ENCODE assay signal across 8 cellular contexts in genomic region chr21:45880097-45881068, GRCh38.
DNase-seq lines count a peak whose midpoint lies in the region; ATAC-seq and TF ChIP-seq lines count a peak whose summit lies in the region.

No MANE protein-coding gene starts in this region.

- H3K4me1 Mint-ChIP-seq in activated naive CD4-positive, alpha-beta T cell treated with anti-CD3 and anti-CD28 coated beads for 36 hours (ENCODE audit: low read depth): peaks cover 35% of the 10 kb centered on the region
- no peaks in the 10 kb centered on the region for H3K4me1 Mint-ChIP-seq in progenitor cell of endocrine pancreas (ENCODE audit: low read depth)

- H3K79me2 ChIP-seq in Karpas-422 (ENCODE audit: low read length): no peaks in the 10 kb centered on the region

- intact Hi-C loops in activated naive CD4-positive, alpha-beta T cell treated with anti-CD3 and anti-CD28 coated beads for 36 hours (cut with micrococcal nuclease): loop anchor here (1.0 to 10.0 kb wide), 5 partner anchors 43 to 402 kb away; no protein-coding TSS in a partner anchor
- intact Hi-C loops in head of caudate nucleus (cut with DNase I): no loop called here

- no peak overlapping the region for H2AFZ ChIP-seq in Karpas-422 (ENCODE audit: low read length)

- H3K4me1 ChIP-seq in Karpas-422 (ENCODE audit: low read length): no peaks in the 10 kb centered on the region

- no peaks in the 10 kb centered on the region for H3K9me3 ChIP-seq in Karpas-422 (ENCODE audit: low read length)

- no peaks in the 10 kb centered on the region for H3K9me2 ChIP-seq in Karpas-422 (replicated peaks; ENCODE audit: insufficient read depth, low read length)

- no peaks in the 10 kb centered on the region for H3K9me3 Mint-ChIP-seq in activated naive CD4-positive, alpha-beta T cell treated with anti-CD3 and anti-CD28 coated beads for 36 hours
- no peaks in the 10 kb centered on the region for H3K9me3 Mint-ChIP-seq in progenitor cell of endocrine pancreas (ENCODE audit: low read depth)

- no peaks in the 10 kb centered on the region for H3K27me3 Mint-ChIP-seq in activated naive CD4-positive, alpha-beta T cell treated with anti-CD3 and anti-CD28 coated beads for 36 hours (ENCODE audit: low read depth)
- peaks cover 21% of the 10 kb centered on the region for H3K27me3 Mint-ChIP-seq in progenitor cell of endocrine pancreas

- H3K27ac ChIP-seq in Karpas-422 (ENCODE audit: low read length): no peak overlapping the region

- CTCF ChIA-PET in activated naive CD4-positive, alpha-beta T cell treated with anti-CD3 and anti-CD28 coated beads for 36 hours (lab: Charles Lee): interaction anchor here (0.5 to 1.5 kb wide), 12 partner anchors 9 to 719 kb away, joined by 3 to 8 read pairs (median 4); no protein-coding TSS in a partner anchor

- H3K27me3 ChIP-seq in Karpas-422 (ENCODE audit: low read length): no peaks in the 10 kb centered on the region

- H4K20me1 ChIP-seq in Karpas-422 (ENCODE audit: insufficient read depth, low read depth, low read length): no peaks in the 10 kb centered on the region

- no peak overlapping the region for H3K4me2 ChIP-seq in Karpas-422 (ENCODE audit: low read depth, low read length, poor library complexity, severe bottlenecking)

- peak overlapping the region; percentile 50 for H3K27ac Mint-ChIP-seq in activated naive CD4-positive, alpha-beta T cell treated with anti-CD3 and anti-CD28 coated beads for 36 hours
- no peak overlapping the region for H3K27ac Mint-ChIP-seq in progenitor cell of endocrine pancreas

- no peak for ATAC-seq in GM19035 (IDR thresholded peaks at IDR 0.05; ENCODE audit: unreplicated experiment)

- TF ChIP-seq CTCF in progenitor cell of endocrine pancreas (IDR thresholded peaks at IDR 0.05; ENCODE audit: unreplicated experiment): peak; percentile 67

- H3K9ac ChIP-seq in Karpas-422 (ENCODE audit: low read length): no peak overlapping the region

- H3K4me3 Mint-ChIP-seq in activated naive CD4-positive, alpha-beta T cell treated with anti-CD3 and anti-CD28 coated beads for 36 hours: no peak overlapping the region
- no peak overlapping the region for H3K4me3 Mint-ChIP-seq in progenitor cell of endocrine pancreas (ENCODE audit: low read depth)

- in situ Hi-C loops in SK-MEL-5 (cut with HindIII; ENCODE audit: low pct_unique_long_range_greater_than_20kb, low sequenced_read_pairs): no loop called here

- DNase-seq in D341Med (ENCODE audit: low spot score): peak; percentile 85
- DNase-seq in Karpas-422: peak; percentile 91
- peak; percentile 89 for DNase-seq in SK-MEL-5 (ENCODE audit: low read depth, low spot score)
- peak; percentile 93 for DNase-seq in activated naive CD4-positive, alpha-beta T cell treated with anti-CD3 and anti-CD28 coated beads for 36 hours
- DNase-seq in head of caudate nucleus: peak in 41 of 42 donors; percentile 33 to 86 (median 69)
- DNase-seq in progenitor cell of endocrine pancreas (ENCODE audit: low spot score, unreplicated experiment): peak; percentile 53
- DNase-seq in ureter (ENCODE audit: low spot score): peak; percentile 83

- no peak overlapping the region for H3K4me3 ChIP-seq in Karpas-422 (ENCODE audit: low read length)

- no peaks in the 10 kb centered on the region for H3K36me3 Mint-ChIP-seq in activated naive CD4-positive, alpha-beta T cell treated with anti-CD3 and anti-CD28 coated beads for 36 hours (ENCODE audit: low read depth)
- no peaks in the 10 kb centered on the region for H3K36me3 Mint-ChIP-seq in progenitor cell of endocrine pancreas (ENCODE audit: insufficient read depth)

- no peaks in the 10 kb centered on the region for H3K36me3 ChIP-seq in Karpas-422 (ENCODE audit: insufficient read depth, low read length)
